16 cellular contexts compared by ENCODE assay signal in the genomic region with DNA sequence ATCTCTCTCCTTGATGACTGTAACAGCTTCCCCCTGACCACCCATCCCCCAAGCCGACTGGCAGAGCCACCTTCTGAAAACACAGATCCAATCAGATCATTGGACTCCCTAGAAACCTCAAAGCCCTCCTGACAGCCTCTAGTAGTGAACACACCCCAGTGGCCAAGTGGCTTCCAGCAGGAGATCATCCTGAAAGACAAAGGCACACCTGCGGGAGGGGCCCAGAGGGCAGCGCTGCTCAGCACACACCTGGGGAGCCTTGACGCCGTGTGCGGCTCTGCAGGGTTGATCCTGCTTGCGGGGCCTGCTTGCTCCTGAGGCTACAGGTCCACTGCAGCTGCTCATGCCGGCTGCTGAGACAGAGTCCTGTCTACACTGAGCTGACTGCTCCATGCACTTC. TPM values are rescaled to one million over a fixed set of nuclear protein-coding genes. Genes with fewer than 3 reads are reported as not detected.
DNase-seq lines count a peak whose midpoint lies in the region; ATAC-seq and TF ChIP-seq lines count a peak whose summit lies in the region.
"Had no signal": no experiment of that assay in that cellular context is flagged by ENCODE, and none has a peak within 500 bp of the region (broad histone marks: within the 10 kb centered on the region; RNA-seq: fewer than 3 reads in every experiment).

No MANE protein-coding gene starts in this region.

- H3K36me3 Mint-ChIP-seq in activated naive CD8-positive, alpha-beta T cell = no peaks in the 10 kb centered on the region
- peaks cover 36% of the 10 kb centered on the region for H3K36me3 Mint-ChIP-seq in activated naive CD8-positive, alpha-beta T cell treated with anti-CD3 and anti-CD28 coated beads, Interleukin-2, amount 50 U/mL, for 24 hours (ENCODE audit: low read depth)

- H3K27ac ChIP-seq in gastroesophageal sphincter (peak overlapping the region in 3 of 4 donors; percentile 12 to 74 (median 46)), vagina (peak overlapping the region; percentile 57)
- H3K27ac ChIP-seq: left ventricle myocardium inferior, SJCRH30 had no signal

- intact Hi-C loops in vagina (cut with DNase I) = no loop called here

- ATAC-seq in activated naive CD8-positive, alpha-beta T cell treated with anti-CD3 and anti-CD28 coated beads, Interleukin-2, amount 50 U/mL, for 24 hours = no peak
- ATAC-seq in gastroesophageal sphincter = no peak
- ATAC-seq in HG03457 (IDR thresholded peaks at IDR 0.05; ENCODE audit: unreplicated experiment) = no peak

- H3K4me3 ChIP-seq in gastroesophageal sphincter = no peak overlapping the region
- H3K4me3 ChIP-seq in vagina = no peak overlapping the region
- H3K4me3 ChIP-seq: left ventricle myocardium inferior, SJCRH30, smooth muscle cell, tibial nerve had no signal

- H3K4me3 Mint-ChIP-seq in activated naive CD8-positive, alpha-beta T cell = no peak overlapping the region
- no peak overlapping the region for H3K4me3 Mint-ChIP-seq in activated naive CD8-positive, alpha-beta T cell treated with anti-CD3 and anti-CD28 coated beads, Interleukin-2, amount 50 U/mL, for 24 hours
- H3K4me3 Mint-ChIP-seq: nephron had no signal

- no peaks in the 10 kb centered on the region for H3K27me3 ChIP-seq in gastroesophageal sphincter
- H3K27me3 ChIP-seq in vagina = no peaks in the 10 kb centered on the region
- H3K27me3 ChIP-seq: SJCRH30, tibial nerve had no signal

- TF ChIP-seq POLR2A in gastroesophageal sphincter (IDR thresholded peaks at IDR 0.05) = no peak
- TF ChIP-seq POLR2A in vagina (IDR thresholded peaks at IDR 0.05) = no peak

- no peak for DNase-seq in activated naive CD8-positive, alpha-beta T cell treated with anti-CD3 and anti-CD28 coated beads, Interleukin-2, amount 50 U/mL, for 24 hours
- DNase-seq in NCI-H510A (lab: John Stamatoyannopoulos, UW) (peak; percentile 90), vagina (ENCODE audit: extremely low spot score in 2 of 2) (no peak), NOMO-1 (lab: John Stamatoyannopoulos, UW; ENCODE audit: unreplicated experiment in 2 of 2) (no peak), dedifferentiated amniotic fluid mesenchymal stem cell (ENCODE audit: extremely low spot score) (no peak)
- DNase-seq: activated T-cell treated with anti-CD3 and anti-CD28 coated beads for 4 hours; effector CD8-positive, alpha-beta T cell; left ventricle myocardium inferior; NCI-H526; SJCRH30 had no signal

- H3K9me3 ChIP-seq in gastroesophageal sphincter (no peaks in the 10 kb centered on the region), vagina (no peaks in the 10 kb centered on the region)
- H3K9me3 ChIP-seq: left ventricle myocardium inferior, SJCRH30, tibial nerve had no signal

- peaks cover 2% of the 10 kb centered on the region for H3K4me1 Mint-ChIP-seq in activated naive CD8-positive, alpha-beta T cell (ENCODE audit: low read depth)
- no peaks in the 10 kb centered on the region for H3K4me1 Mint-ChIP-seq in activated naive CD8-positive, alpha-beta T cell treated with anti-CD3 and anti-CD28 coated beads, Interleukin-2, amount 50 U/mL, for 24 hours

- no peaks in the 10 kb centered on the region for H3K27me3 Mint-ChIP-seq in activated naive CD8-positive, alpha-beta T cell
- no peaks in the 10 kb centered on the region for H3K27me3 Mint-ChIP-seq in activated naive CD8-positive, alpha-beta T cell treated with anti-CD3 and anti-CD28 coated beads, Interleukin-2, amount 50 U/mL, for 24 hours

- peak overlapping the region; percentile 70 for H3K27ac Mint-ChIP-seq in activated naive CD8-positive, alpha-beta T cell
- H3K27ac Mint-ChIP-seq in activated naive CD8-positive, alpha-beta T cell treated with anti-CD3 and anti-CD28 coated beads, Interleukin-2, amount 50 U/mL, for 24 hours = no peak overlapping the region

- WGBS in gastroesophageal sphincter (ENCODE audit: low coverage in 1 of 2), 2 donors = 70% methylated on average over 7 of the region's 8 CpGs; no CpG with 5 or more reads in 1 of the 2 donors

- H3K4me1 ChIP-seq in gastroesophageal sphincter (peaks cover 0 to 60% (median 7%) of the 10 kb centered on the region in 3 donors), vagina (peaks cover 71% of the 10 kb centered on the region)
- H3K4me1 ChIP-seq: left ventricle myocardium inferior, SJCRH30 had no signal

- TF ChIP-seq EP300 in gastroesophageal sphincter (IDR thresholded peaks at IDR 0.05) = no peak

- no peaks in the 10 kb centered on the region for H3K9me3 Mint-ChIP-seq in activated naive CD8-positive, alpha-beta T cell (ENCODE audit: low read depth)
- H3K9me3 Mint-ChIP-seq in activated naive CD8-positive, alpha-beta T cell treated with anti-CD3 and anti-CD28 coated beads, Interleukin-2, amount 50 U/mL, for 24 hours = no peaks in the 10 kb centered on the region
- H3K9me3 Mint-ChIP-seq: nephron had no signal

- TF ChIP-seq CTCF in gastroesophageal sphincter (IDR thresholded peaks at IDR 0.05) (no peak), vagina (IDR thresholded peaks at IDR 0.05) (no peak)

- H3K36me3 ChIP-seq in gastroesophageal sphincter (peaks cover 0 to 92% of the 10 kb centered on the region in 2 donors), vagina (peaks cover 0 to 25% of the 10 kb centered on the region in 2 donors)

RNA-seq across cellular contexts. Expression of a gene that starts 41.5 kb away (rescaled TPM):
- total RNA-seq in gastroesophageal sphincter = 10 to 100 TPM in 3 of 4 donors, 1 to 10 TPM in 1; 8.1 to 12.3 (median 11.7) TPM
- total RNA-seq in vagina = 21.4 TPM

RNA-seq across cellular contexts. Expression of a gene that starts 41.7 kb away (rescaled TPM):
- 10 to 100 TPM; 58.2 to 77.2 (median 63.7) TPM for total RNA-seq in gastroesophageal sphincter
- 63.8 TPM for total RNA-seq in vagina
